9 cellular contexts compared by ENCODE assay signal in genomic region chr20:49323622-49324238, GRCh38. TPM values are rescaled to one million over a fixed set of nuclear protein-coding genes. Genes with fewer than 3 reads are reported as not detected.
A peak's percentile ranks its signal among the peaks of the same experiment; 100 is the strongest.
DNase-seq lines count a peak whose midpoint lies in the region; ATAC-seq and TF ChIP-seq lines count a peak whose summit lies in the region.
"Had no signal": no experiment of that assay in that cellular context is flagged by ENCODE, and none has a peak within 500 bp of the region (broad histone marks: within the 10 kb centered on the region; RNA-seq: fewer than 3 reads in every experiment).

No MANE protein-coding gene starts in this region.

- peaks cover 2% of the 10 kb centered on the region for H3K36me3 Mint-ChIP-seq in activated T-helper 2 cell treated with anti-CD3 and anti-CD28 coated beads, Interferon-gamma antibody, Interleukin-2, Interleukin-4, amounts not matched to agents 10 μg/mL and 5 μg/mL and 100 μg/mL, durations not matched to agents 14 hours and 24 hours and 36 hours (ENCODE audit: low read depth)
- H3K36me3 Mint-ChIP-seq: naive B cell had no signal

- no peak overlapping the region for H3K4me3 ChIP-seq in AG04449 (ENCODE audit: low read depth, low read length)

- CTCF ChIA-PET in AG04449 (lab: Yijun Ruan, JAX), result interaction anchor here (0.6 to 10.9 kb wide), 14 partner anchors 9 to 219 kb away, joined by 3 to 191 read pairs (median 4); no protein-coding TSS in a partner anchor

- POLR2A ChIA-PET in AG04449 (lab: Yijun Ruan, JAX), result no interaction called here

- intact Hi-C loops in activated T-helper 2 cell treated with anti-CD3 and anti-CD28 coated beads, Interferon-gamma antibody, Interleukin-2, Interleukin-4, amounts not matched to agents 10 μg/mL and 5 μg/mL and 100 μg/mL, durations not matched to agents 14 hours and 24 hours and 36 hours (cut with micrococcal nuclease), result loop anchor here (10.0 kb wide), 1 partner anchor 601 kb away; no protein-coding TSS in a partner anchor
- intact Hi-C loops in left ventricle myocardium superior (cut with micrococcal nuclease), result no loop called here

- no peak overlapping the region for H3K4me3 Mint-ChIP-seq in activated T-helper 2 cell treated with anti-CD3 and anti-CD28 coated beads, Interferon-gamma antibody, Interleukin-2, Interleukin-4, amounts not matched to agents 10 μg/mL and 5 μg/mL and 100 μg/mL, durations not matched to agents 14 hours and 24 hours and 36 hours (ENCODE audit: low read depth)
- H3K4me3 Mint-ChIP-seq in stimulated activated naive CD8-positive, alpha-beta T cell treated with anti-CD3 and anti-CD28 coated beads, Interleukin-15, amount 100 ng/mL, for 72 hours, result no peak overlapping the region
- H3K4me3 Mint-ChIP-seq: naive B cell had no signal

- H3K4me1 Mint-ChIP-seq in activated T-helper 2 cell treated with anti-CD3 and anti-CD28 coated beads, Interferon-gamma antibody, Interleukin-2, Interleukin-4, amounts not matched to agents 10 μg/mL and 5 μg/mL and 100 μg/mL, durations not matched to agents 14 hours and 24 hours and 36 hours (ENCODE audit: low read depth), result peaks cover 23% of the 10 kb centered on the region
- H3K4me1 Mint-ChIP-seq in stimulated activated naive CD8-positive, alpha-beta T cell treated with anti-CD3 and anti-CD28 coated beads, Interleukin-15, amount 100 ng/mL, for 72 hours, result peaks cover 25% of the 10 kb centered on the region

- no peaks in the 10 kb centered on the region for H3K9me3 Mint-ChIP-seq in activated T-helper 2 cell treated with anti-CD3 and anti-CD28 coated beads, Interferon-gamma antibody, Interleukin-2, Interleukin-4, amounts not matched to agents 10 μg/mL and 5 μg/mL and 100 μg/mL, durations not matched to agents 14 hours and 24 hours and 36 hours
- H3K9me3 Mint-ChIP-seq in stimulated activated naive CD8-positive, alpha-beta T cell treated with anti-CD3 and anti-CD28 coated beads, Interleukin-15, amount 100 ng/mL, for 72 hours, result no peaks in the 10 kb centered on the region

- DNase-seq in AG04449 (ENCODE audit: low read depth, low spot score) (no peak), GDM1 (lab: John Stamatoyannopoulos, UW) (peak; percentile 85), NCI-H2171 treated with DMSO at 0.1 percent for 48 hours (lab: John Stamatoyannopoulos, UW) (peak; percentile 42), left ventricle myocardium superior (no peak), ecto neural progenitor cell (ENCODE audit: low spot score) (no peak)
- peak; percentile 32 for DNase-seq in activated T-helper 2 cell treated with anti-CD3 and anti-CD28 coated beads, Interferon-gamma antibody, Interleukin-2, Interleukin-4, amounts not matched to agents 10 μg/mL and 5 μg/mL and 100 μg/mL, durations not matched to agents 14 hours and 24 hours and 36 hours (ENCODE audit: low spot score)
- peak; percentile 20 to 23 for DNase-seq in stimulated activated naive CD8-positive, alpha-beta T cell treated with anti-CD3 and anti-CD28 coated beads, Interleukin-15, amount 100 ng/mL, for 72 hours
- DNase-seq: naive B cell had no signal

- H3K27me3 Mint-ChIP-seq in activated T-helper 2 cell treated with anti-CD3 and anti-CD28 coated beads, Interferon-gamma antibody, Interleukin-2, Interleukin-4, amounts not matched to agents 10 μg/mL and 5 μg/mL and 100 μg/mL, durations not matched to agents 14 hours and 24 hours and 36 hours (ENCODE audit: low read depth), result peaks cover 58% of the 10 kb centered on the region
- peaks cover 40% of the 10 kb centered on the region for H3K27me3 Mint-ChIP-seq in stimulated activated naive CD8-positive, alpha-beta T cell treated with anti-CD3 and anti-CD28 coated beads, Interleukin-15, amount 100 ng/mL, for 72 hours

- peak; percentile 44 for TF ChIP-seq CTCF in AG04449 (IDR thresholded peaks at IDR 0.05; ENCODE audit: insufficient read depth, low read length, missing control alignments)

- peak overlapping the region; percentile 36 for H3K27ac Mint-ChIP-seq in activated T-helper 2 cell treated with anti-CD3 and anti-CD28 coated beads, Interferon-gamma antibody, Interleukin-2, Interleukin-4, amounts not matched to agents 10 μg/mL and 5 μg/mL and 100 μg/mL, durations not matched to agents 14 hours and 24 hours and 36 hours
- no peak overlapping the region for H3K27ac Mint-ChIP-seq in stimulated activated naive CD8-positive, alpha-beta T cell treated with anti-CD3 and anti-CD28 coated beads, Interleukin-15, amount 100 ng/mL, for 72 hours

- ATAC-seq in left ventricle myocardium superior (peak; percentile 39), HG03135 (IDR thresholded peaks at IDR 0.05; ENCODE audit: unreplicated experiment) (no peak)
- peak; percentile 86 for ATAC-seq in stimulated activated naive CD8-positive, alpha-beta T cell treated with anti-CD3 and anti-CD28 coated beads, Interleukin-15, amount 100 ng/mL, for 72 hours

RNA-seq across cellular contexts. Expression of gene ZNFX1, which starts 45.9 kb away (rescaled TPM):
- 49.3 and 51.0 TPM in 2 replicates for total RNA-seq in activated T-helper 2 cell treated with anti-CD3 and anti-CD28 coated beads, Interferon-gamma antibody, Interleukin-2, Interleukin-4, amounts not matched to agents 10 μg/mL and 5 μg/mL and 100 μg/mL, durations not matched to agents 14 hours and 24 hours and 36 hours
- 20.6 TPM for total RNA-seq in left ventricle myocardium superior

Comparison
In these comparisons a context has a peak if more than half of its experiments do, and no peak if none do; other contexts are left out.
1. DNase-seq: peak in GDM1 (single experiment), NCI-H2171 treated with DMSO at 0.1 percent for 48 hours (single experiment), activated T-helper 2 cell treated with anti-CD3 and anti-CD28 coated beads, Interferon-gamma antibody, Interleukin-2, Interleukin-4, amounts not matched to agents 10 μg/mL and 5 μg/mL and 100 μg/mL, durations not matched to agents 14 hours and 24 hours and 36 hours (single experiment) and stimulated activated naive CD8-positive, alpha-beta T cell treated with anti-CD3 and anti-CD28 coated beads, Interleukin-15, amount 100 ng/mL, for 72 hours (2 of 2); none in AG04449 (single experiment), left ventricle myocardium superior (single experiment) and ecto neural progenitor cell (single experiment).